ENCODE assay signal across 9 cellular contexts in the genomic region with DNA sequence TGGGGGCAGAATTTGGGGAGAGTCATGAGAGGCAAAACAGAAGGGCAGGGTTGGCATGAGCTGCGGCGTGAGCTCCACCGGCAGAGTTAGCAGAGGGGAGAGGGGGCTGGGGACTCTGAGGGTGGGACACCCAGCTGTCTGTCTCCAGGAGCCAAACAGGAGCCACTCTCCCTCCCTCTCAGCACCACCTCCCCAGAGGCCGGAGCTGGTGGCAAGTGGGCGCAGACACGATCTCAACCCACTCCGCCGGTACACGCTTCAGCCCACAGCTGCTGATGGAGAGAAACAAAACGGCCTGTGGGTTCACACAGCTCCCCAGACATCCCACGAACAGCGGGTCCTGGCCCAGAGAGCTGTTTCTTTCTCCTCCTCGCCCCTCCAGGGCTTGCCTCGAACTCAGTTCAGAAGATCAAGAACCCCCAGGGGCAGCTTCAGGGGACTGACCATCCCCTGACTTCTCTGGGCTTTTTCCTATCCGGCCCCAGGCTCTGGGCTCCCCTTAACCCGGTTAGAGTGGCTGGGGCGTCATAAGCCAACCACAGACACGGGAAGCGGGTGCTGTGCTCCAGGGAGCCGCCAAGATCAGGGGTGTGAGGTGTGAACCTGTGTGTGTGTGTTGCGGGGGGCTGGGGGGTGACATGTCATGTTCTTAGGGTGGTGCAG. TPM values are rescaled to one million over a fixed set of nuclear protein-coding genes. Genes with fewer than 3 reads are reported as not detected.
DNase-seq lines count a peak whose midpoint lies in the region; ATAC-seq and TF ChIP-seq lines count a peak whose summit lies in the region.
"Had no signal": no experiment of that assay in that cellular context is flagged by ENCODE, and none has a peak within 500 bp of the region (broad histone marks: within the 10 kb centered on the region; RNA-seq: fewer than 3 reads in every experiment).

No MANE protein-coding gene starts in this region.

- TF ChIP-seq POLR2A in thyroid gland (IDR thresholded peaks at IDR 0.05) = no peak

- H3K4me3 Mint-ChIP-seq in activated CD4-positive, alpha-beta memory T cell treated with anti-CD3 and anti-CD28 coated beads for 36 hours = peak overlapping the region; percentile 35

- TF ChIP-seq CTCF in thyroid gland (IDR thresholded peaks at IDR 0.05) = no peak

- H3K27ac Mint-ChIP-seq in activated CD4-positive, alpha-beta memory T cell treated with anti-CD3 and anti-CD28 coated beads for 36 hours = peak overlapping the region; percentile 79

- WGBS in thyroid gland, 2 donors = 75 to 88% methylated on average over 16 to 17 of the region's 21 CpGs

- intact Hi-C loops in activated CD4-positive, alpha-beta memory T cell treated with anti-CD3 and anti-CD28 coated beads for 36 hours (cut with micrococcal nuclease) = no loop called here
- intact Hi-C loops in thyroid gland (cut with DNase I) = no loop called here

- CTCF ChIA-PET in activated CD4-positive, alpha-beta memory T cell treated with anti-CD3 and anti-CD28 coated beads for 36 hours (lab: Charles Lee) = interaction anchor here (0.9 to 3.4 kb wide), 9 partner anchors 8 to 130 kb away, joined by 3 to 17 read pairs (median 6); partner anchors contain the start of genes AANAT and RHBDF2

- peak; percentile 49 for DNase-seq in activated T-cell treated with anti-CD3 and anti-CD28 coated beads, Interleukin-2, amount 50 U/mL, for 1 hour
- no peak for DNase-seq in activated T-cell treated with anti-CD3 and anti-CD28 coated beads for 4 hours
- peak; percentile 42 for DNase-seq in activated CD4-positive, alpha-beta memory T cell treated with anti-CD3 and anti-CD28 coated beads for 36 hours
- DNase-seq in thyroid gland = no peak
- no peak for DNase-seq in stimulated activated CD4-positive, alpha-beta T cell treated with anti-CD3 and anti-CD28 coated beads, Interleukin-4, amount 100 ng/mL, for 24 hours
- no peak for DNase-seq in occipital lobe (lab: John Stamatoyannopoulos, UW)

- peak overlapping the region; percentile 37 for H3K9ac ChIP-seq in iPS-15b (ENCODE audit: low read depth, low read length)

- no peak for ATAC-seq in GM21529 (IDR thresholded peaks at IDR 0.05; ENCODE audit: unreplicated experiment)

- H3K36me3 ChIP-seq in iPS-15b (ENCODE audit: control insufficient read depth, insufficient read depth, low read length) (peaks cover 4% of the 10 kb centered on the region), thyroid gland (no peaks in the 10 kb centered on the region)

- H3K9me3 ChIP-seq in iPS-15b (ENCODE audit: control insufficient read depth, insufficient read depth, low read length) (no peaks in the 10 kb centered on the region), thyroid gland (no peaks in the 10 kb centered on the region)

- H3K27ac ChIP-seq in thyroid gland = peak overlapping the region; percentile 41 to 78 (median 42)

- H3K4me1 ChIP-seq in iPS-15b (ENCODE audit: control insufficient read depth, insufficient read depth, low read length) = peaks cover 8% of the 10 kb centered on the region
- H3K4me1 ChIP-seq in thyroid gland = peaks cover 35 to 66% of the 10 kb centered on the region in 2 donors

- H3K4me1 Mint-ChIP-seq in activated CD4-positive, alpha-beta memory T cell treated with anti-CD3 and anti-CD28 coated beads for 36 hours (ENCODE audit: low read depth) = peaks cover 47% of the 10 kb centered on the region

- no peaks in the 10 kb centered on the region for H3K36me3 Mint-ChIP-seq in activated CD4-positive, alpha-beta memory T cell treated with anti-CD3 and anti-CD28 coated beads for 36 hours

- no peaks in the 10 kb centered on the region for H3K9me3 Mint-ChIP-seq in activated CD4-positive, alpha-beta memory T cell treated with anti-CD3 and anti-CD28 coated beads for 36 hours

- H3K4me3 ChIP-seq in iPS-15b (ENCODE audit: low read depth, low read length) = no peak overlapping the region
- H3K4me3 ChIP-seq in thyroid gland (replicated peaks in 1 of 3) = no peak overlapping the region

- POLR2A ChIA-PET in activated CD4-positive, alpha-beta memory T cell treated with anti-CD3 and anti-CD28 coated beads for 36 hours (lab: Charles Lee) = interaction anchor here (0.7 to 1.8 kb wide), 8 partner anchors 10 to 140 kb away, joined by 3 to 5 read pairs (median 3); partner anchors contain the start of genes AANAT and PRPSAP1

- no peaks in the 10 kb centered on the region for H3K27me3 ChIP-seq in iPS-15b (ENCODE audit: control insufficient read depth, insufficient read depth, low read length)
- no peaks in the 10 kb centered on the region for H3K27me3 ChIP-seq in thyroid gland

- no peaks in the 10 kb centered on the region for H3K27me3 Mint-ChIP-seq in activated CD4-positive, alpha-beta memory T cell treated with anti-CD3 and anti-CD28 coated beads for 36 hours

RNA-seq across cellular contexts. Expression of gene RHBDF2, which starts 7.6 kb away (rescaled TPM):
- total RNA-seq in activated CD4-positive, alpha-beta memory T cell treated with anti-CD3 and anti-CD28 coated beads for 36 hours = 10 to 100 TPM; 28.9 to 30.0 TPM
- total RNA-seq in thyroid gland (10 to 100 TPM; 16.4 to 31.1 (median 22.1) TPM), occipital lobe (2.2 TPM)

RNA-seq across cellular contexts. Expression of gene AANAT, which starts 26.2 kb away (rescaled TPM):
- total RNA-seq in activated CD4-positive, alpha-beta memory T cell treated with anti-CD3 and anti-CD28 coated beads for 36 hours = not detected
- total RNA-seq in thyroid gland = under 1 TPM in 1 of 4 donors, not detected in 3; 0.81 TPM
- not detected for total RNA-seq in occipital lobe
- total RNA-seq: left colon had no signal

RNA-seq across cellular contexts. Expression of gene UBE2O, which starts 40.7 kb away (rescaled TPM):
- 10 to 100 TPM; 24.5 to 25.2 TPM for total RNA-seq in activated CD4-positive, alpha-beta memory T cell treated with anti-CD3 and anti-CD28 coated beads for 36 hours
- total RNA-seq in thyroid gland = 10 to 100 TPM; 26.3 to 47.9 (median 37.3) TPM
- total RNA-seq in occipital lobe = 30.3 TPM

RNA-seq across cellular contexts. Expression of gene CYGB, which starts 43.9 kb away (rescaled TPM):
- not detected for total RNA-seq in activated CD4-positive, alpha-beta memory T cell treated with anti-CD3 and anti-CD28 coated beads for 36 hours
- 10 to 100 TPM; 14.7 to 32.3 (median 25.6) TPM for total RNA-seq in thyroid gland
- total RNA-seq in occipital lobe = 1.2 TPM

RNA-seq across cellular contexts. Expression of gene PRCD, which starts 46.2 kb away (rescaled TPM):
- not detected for total RNA-seq in activated CD4-positive, alpha-beta memory T cell treated with anti-CD3 and anti-CD28 coated beads for 36 hours
- total RNA-seq in thyroid gland (1 to 10 TPM; 1.5 to 8.3 (median 4.2) TPM), occipital lobe (1.9 TPM)

Comparison
In these comparisons a context has a peak if more than half of its experiments do, and no peak if none do; other contexts are left out.
1. DNase-seq: peak in activated T-cell treated with anti-CD3 and anti-CD28 coated beads, Interleukin-2, amount 50 U/mL, for 1 hour (single experiment) and activated CD4-positive, alpha-beta memory T cell treated with anti-CD3 and anti-CD28 coated beads for 36 hours (single experiment); none in activated T-cell treated with anti-CD3 and anti-CD28 coated beads for 4 hours (single experiment), thyroid gland (0 of 2), stimulated activated CD4-positive, alpha-beta T cell treated with anti-CD3 and anti-CD28 coated beads, Interleukin-4, amount 100 ng/mL, for 24 hours (single experiment) and occipital lobe (single experiment).